ENCODE assay signal across 8 cellular contexts in genomic region chr17:7887038-7887481, GRCh38. TPM values are rescaled to one million over a fixed set of nuclear protein-coding genes. Genes with fewer than 3 reads are reported as not detected.
A peak's percentile ranks its signal among the peaks of the same experiment; 100 is the strongest.
DNase-seq lines count a peak whose midpoint lies in the region; ATAC-seq and TF ChIP-seq lines count a peak whose summit lies in the region.

No MANE protein-coding gene starts in this region.

- no peak for TF ChIP-seq POLR2A in NB4 (IDR thresholded peaks at IDR 0.05; ENCODE audit: extremely low read depth, insufficient read length)

- TF ChIP-seq CTCF in NB4 (IDR thresholded peaks at IDR 0.05; ENCODE audit: low read depth, low read length) (no peak), neutrophil (IDR thresholded peaks at IDR 0.05) (no peak), nephron progenitor cell (IDR thresholded peaks at IDR 0.05) (no peak)

- H3K36me3 Mint-ChIP-seq in CD4-positive, CD25-positive, alpha-beta regulatory T cell, result peaks cover 19% of the 10 kb centered on the region
- H3K36me3 Mint-ChIP-seq in nephron progenitor cell (ENCODE audit: low read depth), result peaks cover 25% of the 10 kb centered on the region

- H3K4me3 Mint-ChIP-seq in CD4-positive, CD25-positive, alpha-beta regulatory T cell, result no peak overlapping the region
- H3K4me3 Mint-ChIP-seq in nephron progenitor cell, result no peak overlapping the region

- DNase-seq in CD4-positive, CD25-positive, alpha-beta regulatory T cell, result no peak
- DNase-seq in NB4 (ENCODE audit: low read depth) (no peak), nephron progenitor cell (no peak), NCI-H446 treated with DMSO at 0.1 percent for 48 hours (lab: John Stamatoyannopoulos, UW) (no peak), NCI-H526 (lab: John Stamatoyannopoulos, UW) (no peak)
- DNase-seq in activated CD4-positive, alpha-beta T cell treated with anti-CD3 and anti-CD28 coated beads for 1 hour, result no peak

- no peaks in the 10 kb centered on the region for H3K27me3 ChIP-seq in CD4-positive, CD25-positive, alpha-beta regulatory T cell (ENCODE audit: control insufficient read depth, insufficient read depth, low read length)
- H3K27me3 ChIP-seq in ectodermal cell (ENCODE audit: control insufficient read depth, insufficient read depth, low read length, poor library complexity, severe bottlenecking) (peaks cover 13% of the 10 kb centered on the region), neutrophil (no peaks in the 10 kb centered on the region)

- peaks cover 24% of the 10 kb centered on the region for H3K36me3 ChIP-seq in CD4-positive, CD25-positive, alpha-beta regulatory T cell (ENCODE audit: control insufficient read depth, insufficient read depth, low read length)
- H3K36me3 ChIP-seq in ectodermal cell (ENCODE audit: control insufficient read depth, insufficient read depth, low read length), result no peaks in the 10 kb centered on the region
- H3K36me3 ChIP-seq in neutrophil, result peaks cover 17% of the 10 kb centered on the region

- peak overlapping the region; percentile 82 for H3K27ac ChIP-seq in CD4-positive, CD25-positive, alpha-beta regulatory T cell (ENCODE audit: insufficient read depth, low read length, poor library complexity, severe bottlenecking)
- H3K27ac ChIP-seq in ectodermal cell (ENCODE audit: insufficient read depth, low read depth, low read length, poor library complexity, severe bottlenecking), result peak overlapping the region; percentile 68
- peak overlapping the region; percentile 86 for H3K27ac ChIP-seq in neutrophil

- peaks cover 7% of the 10 kb centered on the region for H3K27me3 Mint-ChIP-seq in CD4-positive, CD25-positive, alpha-beta regulatory T cell
- H3K27me3 Mint-ChIP-seq in nephron progenitor cell (ENCODE audit: low read depth, poor library complexity), result peaks cover 4% of the 10 kb centered on the region

- H3K9me3 Mint-ChIP-seq in CD4-positive, CD25-positive, alpha-beta regulatory T cell, result no peaks in the 10 kb centered on the region
- no peaks in the 10 kb centered on the region for H3K9me3 Mint-ChIP-seq in nephron progenitor cell

- peak; percentile 36 to 41 for ATAC-seq in CD4-positive, CD25-positive, alpha-beta regulatory T cell (ENCODE audit: low read depth in 2 of 2)

- peak overlapping the region; percentile 87 for H3K4me3 ChIP-seq in CD4-positive, CD25-positive, alpha-beta regulatory T cell (ENCODE audit: low read depth, low read length)
- H3K4me3 ChIP-seq in NB4 (ENCODE audit: low read depth, low read length), result peak overlapping the region; percentile 64
- peak overlapping the region; percentile 57 for H3K4me3 ChIP-seq in ectodermal cell (ENCODE audit: insufficient read depth, low read depth, low read length)
- peak overlapping the region; percentile 73 to 97 for H3K4me3 ChIP-seq in neutrophil (ENCODE audit: low read depth in 1 of 2, low read length in 1 of 2)

- WGBS in ectodermal cell, 2 experiments, result 11 to 13% methylated on average over 4 to 5 of the region's 8 CpGs

- no peaks in the 10 kb centered on the region for H3K9me3 ChIP-seq in CD4-positive, CD25-positive, alpha-beta regulatory T cell (ENCODE audit: control insufficient read depth in 2 of 2, low read length in 2 of 2)
- H3K9me3 ChIP-seq in ectodermal cell (ENCODE audit: control insufficient read depth, low read length) (no peaks in the 10 kb centered on the region), neutrophil (no peaks in the 10 kb centered on the region)

- peaks cover 62% of the 10 kb centered on the region for H3K4me1 ChIP-seq in CD4-positive, CD25-positive, alpha-beta regulatory T cell (ENCODE audit: control insufficient read depth, insufficient read depth, low read length, poor library complexity, severe bottlenecking)
- H3K4me1 ChIP-seq in ectodermal cell (ENCODE audit: control insufficient read depth, insufficient read depth, low read length) (peaks cover 39% of the 10 kb centered on the region), neutrophil (ENCODE audit: control insufficient read depth in 1 of 2, insufficient read depth in 1 of 2, low read depth in 1 of 2, low read length in 1 of 2) (peaks cover 60 to 78% of the 10 kb centered on the region in 2 experiments)

- peaks cover 0 to 26% (median 10%) of the 10 kb centered on the region in 4 donors for H3K4me1 Mint-ChIP-seq in CD4-positive, CD25-positive, alpha-beta regulatory T cell
- H3K4me1 Mint-ChIP-seq in nephron progenitor cell, result peaks cover 5% of the 10 kb centered on the region

- H3K27ac Mint-ChIP-seq in CD4-positive, CD25-positive, alpha-beta regulatory T cell, result no peak overlapping the region
- H3K27ac Mint-ChIP-seq in nephron progenitor cell, result no peak overlapping the region

RNA-seq across cellular contexts. Expression of gene CHD3, which starts 1.5 kb away (rescaled TPM):
- total RNA-seq in CD4-positive, CD25-positive, alpha-beta regulatory T cell, result 273 TPM
- polyA plus RNA-seq in CD4-positive, CD25-positive, alpha-beta regulatory T cell, result 1 to 10 TPM; 5.0 to 9.0 (median 7.2) TPM
- 32.7 TPM for polyA plus RNA-seq in ectodermal cell (2013, experiment 1 of 4)
- polyA plus RNA-seq in ectodermal cell (2013, experiment 2 of 4), result 34.6 TPM
- 32.8 TPM for polyA plus RNA-seq in ectodermal cell (2013, experiment 3 of 4)
- 34.2 TPM for polyA plus RNA-seq in ectodermal cell (2013, experiment 4 of 4)

RNA-seq across cellular contexts. Expression of gene RNF227, which starts 29.0 kb away (rescaled TPM):
- total RNA-seq in CD4-positive, CD25-positive, alpha-beta regulatory T cell, result 2.4 TPM
- 1 to 10 TPM in 3 of 4 donors, under 1 TPM in 1; 0.92 to 5.0 (median 2.9) TPM for polyA plus RNA-seq in CD4-positive, CD25-positive, alpha-beta regulatory T cell
- polyA plus RNA-seq in ectodermal cell (2013, experiment 1 of 4), result 3.8 TPM
- polyA plus RNA-seq in ectodermal cell (2013, experiment 2 of 4), result 3.4 TPM
- 3.0 TPM for polyA plus RNA-seq in ectodermal cell (2013, experiment 3 of 4)
- 3.5 TPM for polyA plus RNA-seq in ectodermal cell (2013, experiment 4 of 4)

RNA-seq across cellular contexts. Expression of gene CYB5D1, which starts 29.3 kb away (rescaled TPM):
- 11.8 TPM for total RNA-seq in CD4-positive, CD25-positive, alpha-beta regulatory T cell
- 1 to 10 TPM; 3.1 to 5.4 (median 4.2) TPM for polyA plus RNA-seq in CD4-positive, CD25-positive, alpha-beta regulatory T cell
- polyA plus RNA-seq in ectodermal cell (2013, experiment 1 of 4), result 22.6 TPM
- 28.3 TPM for polyA plus RNA-seq in ectodermal cell (2013, experiment 2 of 4)
- polyA plus RNA-seq in ectodermal cell (2013, experiment 3 of 4), result 13.4 TPM
- polyA plus RNA-seq in ectodermal cell (2013, experiment 4 of 4), result 16.9 TPM

RNA-seq across cellular contexts. Expression of gene NAA38, which starts 29.7 kb away (rescaled TPM):
- 23.6 TPM for total RNA-seq in CD4-positive, CD25-positive, alpha-beta regulatory T cell
- 100 to 1,000 TPM; 128 to 192 (median 141) TPM for polyA plus RNA-seq in CD4-positive, CD25-positive, alpha-beta regulatory T cell
- polyA plus RNA-seq in ectodermal cell (2013, experiment 1 of 4), result 46.7 TPM
- polyA plus RNA-seq in ectodermal cell (2013, experiment 2 of 4), result 34.2 TPM
- polyA plus RNA-seq in ectodermal cell (2013, experiment 3 of 4), result 55.3 TPM
- polyA plus RNA-seq in ectodermal cell (2013, experiment 4 of 4), result 48.9 TPM

RNA-seq across cellular contexts. Expression of gene TMEM88, which starts 32.2 kb away (rescaled TPM):
- 31.5 TPM for total RNA-seq in CD4-positive, CD25-positive, alpha-beta regulatory T cell
- polyA plus RNA-seq in CD4-positive, CD25-positive, alpha-beta regulatory T cell, result not detected
- 67.3 TPM for polyA plus RNA-seq in ectodermal cell (2013, experiment 1 of 4)
- polyA plus RNA-seq in ectodermal cell (2013, experiment 2 of 4), result 77.7 TPM
- polyA plus RNA-seq in ectodermal cell (2013, experiment 3 of 4), result 52.8 TPM
- polyA plus RNA-seq in ectodermal cell (2013, experiment 4 of 4), result 61.1 TPM
